Comparison of ENCODE assay signal across 8 cellular contexts in genomic region chr13:74040200-74040599, GRCh38.
DNase-seq lines count a peak whose midpoint lies in the region; ATAC-seq and TF ChIP-seq lines count a peak whose summit lies in the region.

No MANE protein-coding gene starts in this region.

- H3K27me3 ChIP-seq in ascending aorta = no peaks in the 10 kb centered on the region
- no peaks in the 10 kb centered on the region for H3K27me3 ChIP-seq in tibial artery

- DNase-seq in ACHN (peak; percentile 68), MV-4-11 (lab: John Stamatoyannopoulos, UW) (peak; percentile 2), ascending aorta (ENCODE audit: low spot score in 2 of 2) (no peak), islet precursor cell (peak; percentile 88), tibial artery (peak in 1 of 2 donors; percentile 31), amniotic stem cell (lab: John Stamatoyannopoulos, UW) (no peak)

- in situ Hi-C loops in ACHN (cut with HindIII; ENCODE audit: low pct_ligation_motif_present, low pct_unique_long_range_greater_than_20kb, low sequenced_read_pairs) = no loop called here

- peak; percentile 70 for TF ChIP-seq CTCF in GM12874 (IDR thresholded peaks at IDR 0.05; ENCODE audit: insufficient read depth, low read depth, low read length)
- peak in 2 of 3 experiments; percentile 30 to 31 for TF ChIP-seq CTCF in ascending aorta (IDR thresholded peaks at IDR 0.05)
- peak; percentile 16 to 27 for TF ChIP-seq CTCF in tibial artery (IDR thresholded peaks at IDR 0.05)

- peak; percentile 93 for ATAC-seq in HG02588 (IDR thresholded peaks at IDR 0.05; ENCODE audit: unreplicated experiment)

- H3K4me1 ChIP-seq in ascending aorta = peaks cover 0 to 4% of the 10 kb centered on the region in 2 donors
- peaks cover 0 to 29% (median 6%) of the 10 kb centered on the region in 4 donors for H3K4me1 ChIP-seq in tibial artery

- intact Hi-C loops in ascending aorta (cut with DNase I) = no loop called here
- intact Hi-C loops in tibial artery (cut with DNase I; ENCODE audit: low total_unique reads) = no loop called here

- H3K9me3 ChIP-seq in ascending aorta (no peaks in the 10 kb centered on the region), tibial artery (no peaks in the 10 kb centered on the region)

- H3K36me3 ChIP-seq in ascending aorta (no peaks in the 10 kb centered on the region), tibial artery (no peaks in the 10 kb centered on the region)

- no peak overlapping the region for H3K4me3 ChIP-seq in ascending aorta
- no peak overlapping the region for H3K4me3 ChIP-seq in tibial artery

- H3K27ac ChIP-seq in ascending aorta (no peak overlapping the region), tibial artery (no peak overlapping the region)

Comparison
In these comparisons a context has a peak if more than half of its experiments do, and no peak if none do; other contexts are left out.
1. DNase-seq: peak in ACHN (single experiment), MV-4-11 (single experiment) and islet precursor cell (single experiment); none in ascending aorta (0 of 2) and amniotic stem cell (single experiment).
2. Peak in every context shown above with its lines, with median percentiles within 50 percentile points of each other: CTCF ChIP-seq.